ENCODE assay signal across 10 cellular contexts in the genomic region with DNA sequence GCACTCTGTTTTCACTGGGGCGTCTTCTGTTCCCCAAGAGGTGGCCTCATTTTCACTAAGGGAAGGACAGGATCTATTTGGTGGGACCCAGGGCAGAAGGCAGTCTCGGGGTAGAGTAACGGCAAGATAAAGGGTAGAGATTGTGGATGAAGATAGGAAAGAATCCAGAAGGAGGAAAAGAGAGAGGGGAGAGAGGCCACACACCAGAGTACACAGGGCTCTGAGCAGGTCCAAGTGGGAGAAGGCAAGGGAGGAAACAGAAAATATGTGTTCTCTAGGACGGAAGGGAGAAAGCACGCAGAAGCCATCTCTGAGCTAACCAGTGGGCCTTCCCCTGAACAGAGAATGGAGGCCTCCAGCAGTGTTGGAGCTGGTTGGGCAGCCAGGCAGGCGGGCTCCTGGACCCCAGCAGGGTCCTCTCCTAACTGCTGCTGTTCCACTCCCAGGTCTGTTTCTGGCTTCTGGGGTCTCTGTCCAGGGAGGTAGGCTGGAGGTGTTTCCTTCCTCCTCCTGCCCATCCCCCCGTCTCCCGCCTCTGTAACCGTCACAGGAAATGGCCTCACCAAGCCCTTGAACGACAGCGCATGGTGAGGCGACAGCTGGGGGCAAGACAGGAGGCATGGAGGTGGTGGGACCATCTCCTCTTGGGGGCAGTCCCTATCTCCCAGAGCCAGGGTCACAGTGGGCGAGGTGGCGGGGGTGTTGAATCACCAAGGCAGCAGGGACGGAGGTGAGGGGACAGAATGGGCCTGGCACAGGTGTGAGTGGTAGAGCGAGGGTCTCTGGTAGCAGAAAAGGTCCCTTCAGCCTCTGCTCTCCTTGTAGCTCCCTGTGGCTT. TPM values are rescaled to one million over a fixed set of nuclear protein-coding genes. Genes with fewer than 3 reads are reported as not detected.
DNase-seq lines count a peak whose midpoint lies in the region; ATAC-seq and TF ChIP-seq lines count a peak whose summit lies in the region.
"Had no signal": no experiment of that assay in that cellular context is flagged by ENCODE, and none has a peak within 500 bp of the region (broad histone marks: within the 10 kb centered on the region; RNA-seq: fewer than 3 reads in every experiment).

No MANE protein-coding gene starts in this region.

- H3K4me1 Mint-ChIP-seq in activated T-cell treated with anti-CD3 and anti-CD28 coated beads, Interleukin-2, amount 50 U/mL, for 72 hours (ENCODE audit: low read depth), result peaks cover 89% of the 10 kb centered on the region

- H3K36me3 Mint-ChIP-seq in activated T-cell treated with anti-CD3 and anti-CD28 coated beads, Interleukin-2, amount 50 U/mL, for 72 hours (ENCODE audit: insufficient read depth in 2 of 2), result peaks cover 18 to 29% of the 10 kb centered on the region in 2 donors

- whole genome bisulfite sequencing in psoas muscle, 3 donors, result 81 to 87% (median 86%) methylated on average over 15 to 16 of the region's 16 CpGs

- H3K4me1 ChIP-seq in psoas muscle (no peaks in the 10 kb centered on the region), gastrocnemius medialis (no peaks in the 10 kb centered on the region)

- no peaks in the 10 kb centered on the region for H3K27me3 Mint-ChIP-seq in activated T-cell treated with anti-CD3 and anti-CD28 coated beads, Interleukin-2, amount 50 U/mL, for 72 hours (ENCODE audit: low read depth)

- H3K27ac Mint-ChIP-seq in activated T-cell treated with anti-CD3 and anti-CD28 coated beads, Interleukin-2, amount 50 U/mL, for 72 hours, result peak overlapping the region; percentile 100

- in situ Hi-C loops in gastrocnemius medialis (cut with MboI; ENCODE audit: low sequenced_read_pairs in 4 of 4) (no loop called here), ACHN (cut with HindIII; ENCODE audit: low pct_ligation_motif_present, low pct_unique_long_range_greater_than_20kb, low sequenced_read_pairs) (no loop called here)

- no peak for TF ChIP-seq POLR2A in gastrocnemius medialis (IDR thresholded peaks at IDR 0.05)

- H3K4me3 ChIP-seq in psoas muscle (peak overlapping the region; percentile 11), gastrocnemius medialis (no peak overlapping the region)

- DNase-seq in GF-D8 (lab: John Stamatoyannopoulos, UW) (peak; percentile 47), MV-4-11 (lab: John Stamatoyannopoulos, UW) (peak; percentile 58), psoas muscle (no peak), gastrocnemius medialis (no peak), putamen (ENCODE audit: low spot score) (no peak), NCI-H2029 (lab: John Stamatoyannopoulos, UW) (no peak), ACHN (no peak)
- DNase-seq in activated T-cell treated with anti-CD3 and anti-CD28 coated beads, Interleukin-2, amount 50 U/mL, for 72 hours, result peak; percentile 80

- H3K9me3 Mint-ChIP-seq in activated T-cell treated with anti-CD3 and anti-CD28 coated beads, Interleukin-2, amount 50 U/mL, for 72 hours, result no peaks in the 10 kb centered on the region

- intact Hi-C loops in psoas muscle (cut with DNase I) (no loop called here), gastrocnemius medialis (cut with DNase I; ENCODE audit: low total_unique reads) (no loop called here)

- peak; percentile 48 to 53 for ATAC-seq in activated T-cell treated with anti-CD3 and anti-CD28 coated beads, Interleukin-2, amount 50 U/mL, for 72 hours (replicated peaks in 1 of 2)
- ATAC-seq in psoas muscle, result no peak
- ATAC-seq in gastrocnemius medialis, result no peak

- no peak for TF ChIP-seq CTCF in psoas muscle (IDR thresholded peaks at IDR 0.05)
- TF ChIP-seq CTCF in gastrocnemius medialis (IDR thresholded peaks at IDR 0.05 in 4 of 5, conservative IDR thresholded peaks at IDR 0.05 in 1 of 5), result no peak

- H3K36me3 ChIP-seq in psoas muscle (ENCODE audit: insufficient read depth in 1 of 2, low read depth in 1 of 2) (no peaks in the 10 kb centered on the region), gastrocnemius medialis (no peaks in the 10 kb centered on the region)

- peak overlapping the region; percentile 100 for H3K4me3 Mint-ChIP-seq in activated T-cell treated with anti-CD3 and anti-CD28 coated beads, Interleukin-2, amount 50 U/mL, for 72 hours

- no peaks in the 10 kb centered on the region for H3K9me3 ChIP-seq in psoas muscle
- no peaks in the 10 kb centered on the region for H3K9me3 ChIP-seq in gastrocnemius medialis

- no peak overlapping the region for H3K27ac ChIP-seq in psoas muscle
- H3K27ac ChIP-seq in gastrocnemius medialis, result peak overlapping the region in 1 of 4 donors; percentile 36

- H3K27me3 ChIP-seq in psoas muscle (ENCODE audit: insufficient read depth in 3 of 3, low read length in 2 of 3) (peaks cover 0 to 2% (median 0%) of the 10 kb centered on the region in 3 donors), gastrocnemius medialis (no peaks in the 10 kb centered on the region)

RNA-seq across cellular contexts. Expression of a gene that starts 0.6 kb away (rescaled TPM):
- 100 to 1,000 TPM; 196 to 201 TPM for total RNA-seq in activated T-cell treated with anti-CD3 and anti-CD28 coated beads, Interleukin-2, amount 50 U/mL, for 72 hours
- total RNA-seq in psoas muscle, result 1 to 10 TPM in 1 of 4 donors, under 1 TPM in 3; 0.32 to 1.0 (median 0.45) TPM
- under 1 TPM; 0.10 to 0.17 (median 0.13) TPM for polyA plus RNA-seq in psoas muscle
- total RNA-seq in gastrocnemius medialis, result under 1 TPM; 0.19 to 0.76 (median 0.49) TPM
- total RNA-seq: lung microvascular endothelial cell had no signal

RNA-seq across cellular contexts. Expression of a gene that starts 15.2 kb away (rescaled TPM):
- 10 to 100 TPM; 58.1 to 77.1 TPM for total RNA-seq in activated T-cell treated with anti-CD3 and anti-CD28 coated beads, Interleukin-2, amount 50 U/mL, for 72 hours
- total RNA-seq in psoas muscle (10 to 100 TPM; 53.1 to 70.6 (median 62.3) TPM), gastrocnemius medialis (10 to 100 TPM; 28.2 to 53.5 (median 49.8) TPM)
- 10 to 100 TPM; 26.6 to 34.0 (median 26.6) TPM for polyA plus RNA-seq in psoas muscle

RNA-seq across cellular contexts. Expression of a gene that starts 33.8 kb away (rescaled TPM):
- under 1 TPM; 0.22 to 0.69 TPM for total RNA-seq in activated T-cell treated with anti-CD3 and anti-CD28 coated beads, Interleukin-2, amount 50 U/mL, for 72 hours
- total RNA-seq in psoas muscle, result under 1 TPM in 1 of 4 donors, not detected in 3; 0.19 TPM
- polyA plus RNA-seq in psoas muscle, result under 1 TPM; 0.12 to 0.20 (median 0.13) TPM
- total RNA-seq in gastrocnemius medialis, result under 1 TPM in 1 of 4 donors, not detected in 3; 0.15 TPM
- total RNA-seq: lung microvascular endothelial cell had no signal

RNA-seq across cellular contexts. Expression of a gene that starts 37.0 kb away (rescaled TPM):
- not detected for total RNA-seq in activated T-cell treated with anti-CD3 and anti-CD28 coated beads, Interleukin-2, amount 50 U/mL, for 72 hours
- not detected for total RNA-seq in psoas muscle
- under 1 TPM; 0.01 TPM for polyA plus RNA-seq in psoas muscle
- under 1 TPM in 2 of 4 donors, not detected in 2; 0.04 to 0.10 TPM for total RNA-seq in gastrocnemius medialis
- total RNA-seq: activated CD8-positive, alpha-beta memory T cell treated with anti-CD3 and anti-CD28 coated beads for 36 hours had no signal

Comparison
In these comparisons a context has a peak if more than half of its experiments do, and no peak if none do; other contexts are left out.
1. DNase-seq: peak in GF-D8 (single experiment), MV-4-11 (single experiment) and activated T-cell treated with anti-CD3 and anti-CD28 coated beads, Interleukin-2, amount 50 U/mL, for 72 hours (2 of 2); none in psoas muscle (0 of 2), gastrocnemius medialis (0 of 2), putamen (single experiment), NCI-H2029 (single experiment) and ACHN (single experiment).
2. ATAC-seq: peak in activated T-cell treated with anti-CD3 and anti-CD28 coated beads, Interleukin-2, amount 50 U/mL, for 72 hours (2 of 2); none in psoas muscle (0 of 4) and gastrocnemius medialis (0 of 2).
3. RNA of a gene that starts 0.6 kb away (total RNA-seq): 196 to 201 TPM in activated T-cell treated with anti-CD3 and anti-CD28 coated beads, Interleukin-2, amount 50 U/mL, for 72 hours; 0.19 to 0.76 TPM in gastrocnemius medialis and 0.32 to 1.0 TPM in psoas muscle; every median in the first group is over 10 times any median in the second.